In the genomic region with DNA sequence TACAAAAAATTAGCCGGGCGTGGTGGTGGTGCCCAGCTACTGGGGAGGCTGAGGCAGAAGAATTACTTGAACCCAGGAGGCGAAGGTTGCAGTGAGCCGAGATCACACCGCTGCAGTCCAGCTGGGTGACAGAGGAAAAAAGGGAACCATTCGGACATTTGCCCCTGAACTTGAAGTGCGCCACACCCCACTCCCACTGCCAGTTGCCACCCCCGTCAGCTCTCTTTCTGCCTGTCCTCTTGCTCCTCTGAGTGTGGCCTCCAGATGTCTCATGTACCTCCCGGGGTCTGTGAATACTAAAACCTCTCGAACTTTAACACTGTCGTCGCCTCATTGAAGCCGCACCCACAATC, we compare ENCODE assay signal across 17 cellular contexts. TPM values are rescaled to one million over a fixed set of nuclear protein-coding genes. Genes with fewer than 3 reads are reported as not detected.
A peak's percentile ranks its signal among the peaks of the same experiment; 100 is the strongest.
DNase-seq lines count a peak whose midpoint lies in the region; ATAC-seq and TF ChIP-seq lines count a peak whose summit lies in the region.
"Had no signal": no experiment of that assay in that cellular context is flagged by ENCODE, and none has a peak within 500 bp of the region (broad histone marks: within the 10 kb centered on the region; RNA-seq: fewer than 3 reads in every experiment).

No MANE protein-coding gene starts in this region.

- peak; percentile 40 for ATAC-seq in left ventricle myocardium superior
- ATAC-seq in psoas muscle = peak in 2 of 4 donors; percentile 46 to 51
- ATAC-seq in GM18873 (IDR thresholded peaks at IDR 0.05; ENCODE audit: low FRiP score, unreplicated experiment) = no peak
- ATAC-seq: A549, WTC11 had no signal

- CTCF ChIA-PET in A673 (lab: Charles Lee) = interaction anchor here (0.9 to 1.5 kb wide), 3 partner anchors 10 to 21 kb away, joined by 3 to 5 read pairs (median 5); no protein-coding TSS in a partner anchor
- CTCF ChIA-PET in GM10248 (lab: Yijun Ruan, JAX) = interaction anchor here (4.7 kb wide), 1 partner anchor 21 kb away, joined by 16 read pairs; no protein-coding TSS in a partner anchor

- H3K4me1 Mint-ChIP-seq in mesothelial cell of epicardium = no peaks in the 10 kb centered on the region
- H3K4me1 Mint-ChIP-seq: memory B cell, WTC11 had no signal

- H3K4me3 ChIP-seq in A673 (ENCODE audit: low read depth, low read length, poor library complexity, severe bottlenecking) (no peak overlapping the region), adipocyte (ENCODE audit: low read length) (peak overlapping the region; percentile 47), psoas muscle (no peak overlapping the region)
- H3K4me3 ChIP-seq: A549, HAP-1 had no signal

- no peaks in the 10 kb centered on the region for H3K27me3 Mint-ChIP-seq in mesothelial cell of epicardium (ENCODE audit: low read depth)

- H3K9ac ChIP-seq in adipocyte (ENCODE audit: low read length) = no peak overlapping the region

- no peaks in the 10 kb centered on the region for H3K36me3 Mint-ChIP-seq in mesothelial cell of epicardium

- H3K27ac ChIP-seq in A673 (ENCODE audit: low read depth, low read length, poor library complexity, severe bottlenecking) (peak overlapping the region; percentile 39), psoas muscle (no peak overlapping the region)
- H3K27ac ChIP-seq: A549 had no signal

- intact Hi-C loops in A673 (cut with micrococcal nuclease; ENCODE audit: unreplicated experiment) (no loop called here), left ventricle myocardium superior (cut with micrococcal nuclease) (no loop called here), psoas muscle (cut with DNase I) (no loop called here)

- POLR2A ChIA-PET in A673 (lab: Charles Lee; ENCODE audit: low non-redundant PET) (no interaction called here), GM10248 (lab: Yijun Ruan, JAX) (no interaction called here)

- peaks cover 72% of the 10 kb centered on the region for H3K9me3 Mint-ChIP-seq in mesothelial cell of epicardium

- H3K27me3 ChIP-seq in A673 (replicated peaks; ENCODE audit: insufficient read depth, low read depth, low read length, poor library complexity) (no peaks in the 10 kb centered on the region), adipocyte (replicated peaks; ENCODE audit: control insufficient read depth, insufficient read depth, low read length) (no peaks in the 10 kb centered on the region), psoas muscle (ENCODE audit: insufficient read depth in 3 of 3, low read length in 2 of 3) (peaks cover 0 to 3% (median 3%) of the 10 kb centered on the region in 3 donors)

- no peak overlapping the region for H3K4me3 Mint-ChIP-seq in mesothelial cell of epicardium
- H3K4me3 Mint-ChIP-seq: memory B cell, WTC11 had no signal

- H3K9me3 ChIP-seq in A673 (ENCODE audit: low read depth, low read length, poor library complexity, severe bottlenecking) = no peaks in the 10 kb centered on the region
- no peaks in the 10 kb centered on the region for H3K9me3 ChIP-seq in adipocyte (ENCODE audit: control insufficient read depth, low read length)
- H3K9me3 ChIP-seq in psoas muscle = no peaks in the 10 kb centered on the region
- H3K9me3 ChIP-seq: HAP-1 had no signal

- TF ChIP-seq CTCF in A673 (conservative IDR thresholded peaks at IDR 0.05; ENCODE audit: low read depth, low read length) = no peak
- no peak for TF ChIP-seq CTCF in psoas muscle (IDR thresholded peaks at IDR 0.05)
- no peak for TF ChIP-seq CTCF in mesothelial cell of epicardium (IDR thresholded peaks at IDR 0.05; ENCODE audit: unreplicated experiment)
- no peak for TF ChIP-seq CTCF in GM10248 (IDR thresholded peaks at IDR 0.05; ENCODE audit: control extremely low read depth, extremely low read depth, low read depth, missing control alignments)

- 62 to 70% (median 67%) methylated on average over 13 of the region's 13 CpGs for WGBS in psoas muscle, 3 donors

- H3K4me1 ChIP-seq in A673 (ENCODE audit: insufficient read depth, low read length, poor library complexity, severe bottlenecking) (peaks cover 41% of the 10 kb centered on the region), adipocyte (ENCODE audit: control insufficient read depth, insufficient read depth, low read length) (peaks cover 21% of the 10 kb centered on the region), psoas muscle (no peaks in the 10 kb centered on the region)
- H3K4me1 ChIP-seq: A549, HAP-1 had no signal

- H3K36me3 ChIP-seq in A673 (ENCODE audit: insufficient read depth, low read length, poor library complexity, severe bottlenecking) (no peaks in the 10 kb centered on the region), adipocyte (ENCODE audit: control insufficient read depth, insufficient read depth, low read length, severe bottlenecking) (no peaks in the 10 kb centered on the region), psoas muscle (ENCODE audit: insufficient read depth in 1 of 2, low read depth in 1 of 2) (no peaks in the 10 kb centered on the region)
- H3K36me3 ChIP-seq: HAP-1 had no signal

- BruUV-seq in A673 (replicated peaks; lab: Mats Ljungman, UMichigan) = no TSS peak

- no peak overlapping the region for H3K27ac Mint-ChIP-seq in mesothelial cell of epicardium
- H3K27ac Mint-ChIP-seq: memory B cell, WTC11 had no signal

- DNase-seq in A673 (ENCODE audit: low spot score) (no peak), adipocyte (ENCODE audit: low read depth) (no peak), left ventricle myocardium superior (no peak), psoas muscle (peak; percentile 45 to 58), mesothelial cell of epicardium (ENCODE audit: low spot score in 2 of 2, unreplicated experiment in 2 of 2) (no peak), epidermal melanocyte (ENCODE audit: insufficient read length, low spot score) (no peak), GM10248 (ENCODE audit: extremely low spot score) (no peak)
- DNase-seq: activated CD8-positive, alpha-beta memory T cell treated with anti-CD3 and anti-CD28 coated beads, Interleukin-2, amount 50 U/mL, for 48 hours; NCI-H748 treated with DMSO at 0.1 percent for 48 hours; SIG-M5 had no signal

RNA-seq across cellular contexts. Expression of a gene that starts 4.0 kb away (rescaled TPM):
- total RNA-seq in A673 (2021) (not detected in 2 replicates), left ventricle myocardium superior (5.0 TPM), psoas muscle (1 to 10 TPM; 1.2 to 2.3 (median 1.8) TPM), mesothelial cell of epicardium (not detected in 3 replicates)
- polyA plus RNA-seq in psoas muscle = under 1 TPM; 0.27 to 0.66 (median 0.32) TPM
- total RNA-seq: pulmonary artery endothelial cell, WTC11 had no signal
- polyA plus RNA-seq: A549 had no signal

RNA-seq across cellular contexts. Expression of a gene that starts 38.0 kb away (rescaled TPM):
- total RNA-seq in A673 (2021) (not detected in 2 replicates), left ventricle myocardium superior (1.0 TPM), psoas muscle (under 1 TPM; 0.30 to 0.98 (median 0.68) TPM), mesothelial cell of epicardium (not detected in 3 replicates)
- polyA plus RNA-seq in psoas muscle = under 1 TPM; 0.06 to 0.21 (median 0.08) TPM
- total RNA-seq: pulmonary artery endothelial cell, temporal lobe had no signal
- polyA plus RNA-seq: A549 had no signal

RNA-seq across cellular contexts. Expression of a gene that starts 47.3 kb away (rescaled TPM):
- total RNA-seq in A673 (2021) (not detected in 2 replicates), left ventricle myocardium superior (4.3 TPM), psoas muscle (1 to 10 TPM; 1.5 to 6.7 (median 3.5) TPM), mesothelial cell of epicardium (not detected in 3 replicates)
- polyA plus RNA-seq in psoas muscle = 1 to 10 TPM in 1 of 3 donors, under 1 TPM in 2; 0.45 to 2.1 (median 0.55) TPM
- total RNA-seq: pulmonary artery endothelial cell had no signal
- polyA plus RNA-seq: A549 had no signal

Comparison
In these comparisons a context has a peak if more than half of its experiments do, and no peak if none do; other contexts are left out.
1. DNase-seq: peak in psoas muscle (2 of 2); none in A673 (single experiment), adipocyte (single experiment), left ventricle myocardium superior (single experiment), mesothelial cell of epicardium (0 of 2), epidermal melanocyte (single experiment) and GM10248 (single experiment).